Comparison of ENCODE assay signal across 10 cellular contexts in genomic region chr15:57640935-57641682, GRCh38. TPM values are rescaled to one million over a fixed set of nuclear protein-coding genes. Genes with fewer than 3 reads are reported as not detected.
A peak's percentile ranks its signal among the peaks of the same experiment; 100 is the strongest.
DNase-seq lines count a peak whose midpoint lies in the region; ATAC-seq and TF ChIP-seq lines count a peak whose summit lies in the region.
"Had no signal": no experiment of that assay in that cellular context is flagged by ENCODE, and none has a peak within 500 bp of the region (broad histone marks: within the 10 kb centered on the region; RNA-seq: fewer than 3 reads in every experiment).

No MANE protein-coding gene starts in this region.

- TF ChIP-seq POLR2A in testis (IDR thresholded peaks at IDR 0.05) (no peak), gastroesophageal sphincter (IDR thresholded peaks at IDR 0.05) (no peak)

- intact Hi-C loops in right cardiac atrium (cut with DNase I) (no loop called here), testis (cut with DNase I; ENCODE audit: low total_unique reads) (no loop called here)

- H3K4me3 ChIP-seq in HFF-Myc (replicated peaks; ENCODE audit: low read depth, low read length): no peak overlapping the region
- no peak overlapping the region for H3K4me3 ChIP-seq in WERI-Rb-1 (ENCODE audit: low read depth, low read length)
- H3K4me3 ChIP-seq in right cardiac atrium (ENCODE audit: low read length): no peak overlapping the region
- no peak overlapping the region for H3K4me3 ChIP-seq in testis
- H3K4me3 ChIP-seq in gastroesophageal sphincter: no peak overlapping the region
- H3K4me3 ChIP-seq: BLaER1 treated with 17β-estradiol and CSF1 and Interleukin-3, amounts not matched to agents 10 nM and 100 nM had no signal

- peaks cover 3% of the 10 kb centered on the region for H3K4me1 ChIP-seq in right cardiac atrium (ENCODE audit: control insufficient read depth, insufficient read depth, low read length)
- H3K4me1 ChIP-seq in testis: peaks cover under 1% of the 10 kb centered on the region
- peaks cover 0 to 13% (median 6%) of the 10 kb centered on the region in 3 donors for H3K4me1 ChIP-seq in gastroesophageal sphincter

- 55% methylated on average over 8 of the region's 8 CpGs for WGBS in right cardiac atrium
- 72 to 81% methylated on average over 8 of the region's 8 CpGs for WGBS in testis, 2 donors
- 60 to 80% methylated on average over 7 of the region's 8 CpGs for WGBS in gastroesophageal sphincter (ENCODE audit: low coverage in 1 of 2), 2 donors

- peak; percentile 16 for DNase-seq in NCI-H1092 treated with DMSO at 0.1 percent for 48 hours (lab: John Stamatoyannopoulos, UW)
- no peak for DNase-seq in NCI-H1092 (lab: John Stamatoyannopoulos, UW)
- DNase-seq in HFF-Myc (ENCODE audit: extremely low read depth, low read depth): peak; percentile 5
- peak; percentile 35 for DNase-seq in WERI-Rb-1
- no peak for DNase-seq in right cardiac atrium
- no peak for DNase-seq in testis

- no peaks in the 10 kb centered on the region for H3K9me3 ChIP-seq in WERI-Rb-1 (ENCODE audit: severe bottlenecking)
- no peaks in the 10 kb centered on the region for H3K9me3 ChIP-seq in right cardiac atrium (ENCODE audit: control insufficient read depth, low read length)
- H3K9me3 ChIP-seq in testis: no peaks in the 10 kb centered on the region
- no peaks in the 10 kb centered on the region for H3K9me3 ChIP-seq in gastroesophageal sphincter
- H3K9me3 ChIP-seq: BLaER1 treated with 17β-estradiol and CSF1 and Interleukin-3, amounts not matched to agents 10 nM and 100 nM had no signal

- TF ChIP-seq CTCF in HFF-Myc (IDR thresholded peaks at IDR 0.05; ENCODE audit: low read depth, low read length, missing control alignments) (peak; percentile 49), WERI-Rb-1 (IDR thresholded peaks at IDR 0.05; ENCODE audit: low read depth, low read length) (peak; percentile 44; the same call in 1 of the 2 replicates), testis (IDR thresholded peaks at IDR 0.05) (peak in 2 of 3 experiments; percentile 16 to 23), gastroesophageal sphincter (IDR thresholded peaks at IDR 0.05) (peak in 2 of 4 experiments; percentile 12 to 28)

- H3K27me3 ChIP-seq in WERI-Rb-1 (ENCODE audit: insufficient read depth, low read depth, severe bottlenecking) (no peaks in the 10 kb centered on the region), right cardiac atrium (ENCODE audit: control insufficient read depth, insufficient read depth) (no peaks in the 10 kb centered on the region), testis (no peaks in the 10 kb centered on the region), gastroesophageal sphincter (no peaks in the 10 kb centered on the region)
- H3K27me3 ChIP-seq: BLaER1 treated with 17β-estradiol and CSF1 and Interleukin-3, amounts not matched to agents 10 nM and 100 nM had no signal

- no peak for TF ChIP-seq EP300 in gastroesophageal sphincter (IDR thresholded peaks at IDR 0.05)

- H3K27ac ChIP-seq in WERI-Rb-1 (no peak overlapping the region), right cardiac atrium (ENCODE audit: low read length) (peak overlapping the region; percentile 42), testis (no peak overlapping the region), gastroesophageal sphincter (no peak overlapping the region)
- H3K27ac ChIP-seq: BLaER1 treated with 17β-estradiol and CSF1 and Interleukin-3, amounts not matched to agents 10 nM and 100 nM had no signal

- peak; percentile 19 to 39 for ATAC-seq in right cardiac atrium
- no peak for ATAC-seq in HG03045 (IDR thresholded peaks at IDR 0.05; ENCODE audit: unreplicated experiment)
- no peak for ATAC-seq in gastroesophageal sphincter

- H3K36me3 ChIP-seq in WERI-Rb-1: no peaks in the 10 kb centered on the region; the same call in 1 of the 2 replicates
- no peaks in the 10 kb centered on the region for H3K36me3 ChIP-seq in testis (ENCODE audit: low read depth, missing control alignments)
- peaks cover 3 to 83% of the 10 kb centered on the region in 2 donors for H3K36me3 ChIP-seq in gastroesophageal sphincter
- H3K36me3 ChIP-seq: BLaER1 treated with 17β-estradiol and CSF1 and Interleukin-3, amounts not matched to agents 10 nM and 100 nM had no signal

RNA-seq across cellular contexts. Expression of gene MYZAP, which starts 49.4 kb away (rescaled TPM):
- 100 to 1,000 TPM; 557 to 764 (median 622) TPM for total RNA-seq in right cardiac atrium
- 558 TPM for polyA plus RNA-seq in right cardiac atrium
- total RNA-seq in testis: 1 to 10 TPM; 3.3 to 6.8 TPM
- 5.6 TPM for polyA plus RNA-seq in testis (ENCODE audit: insufficient read depth, low read depth, low replicate concordance)
- total RNA-seq in gastroesophageal sphincter: 100 to 1,000 TPM in 3 of 4 donors, 10 to 100 TPM in 1; 13.6 to 299 (median 190) TPM
- total RNA-seq: activated CD8-positive, alpha-beta memory T cell treated with anti-CD3 and anti-CD28 coated beads for 36 hours had no signal

Comparison
In these comparisons a context has a peak if more than half of its experiments do, and no peak if none do; other contexts are left out.
1. DNase-seq: peak in NCI-H1092 treated with DMSO at 0.1 percent for 48 hours (single experiment), HFF-Myc (single experiment) and WERI-Rb-1 (single experiment); none in NCI-H1092 (single experiment), right cardiac atrium (0 of 3) and testis (single experiment).
2. ATAC-seq: peak in right cardiac atrium (2 of 2); none in HG03045 (single experiment) and gastroesophageal sphincter (single experiment).